Comparison of ENCODE assay signal across 1 cellular context in the genomic region with DNA sequence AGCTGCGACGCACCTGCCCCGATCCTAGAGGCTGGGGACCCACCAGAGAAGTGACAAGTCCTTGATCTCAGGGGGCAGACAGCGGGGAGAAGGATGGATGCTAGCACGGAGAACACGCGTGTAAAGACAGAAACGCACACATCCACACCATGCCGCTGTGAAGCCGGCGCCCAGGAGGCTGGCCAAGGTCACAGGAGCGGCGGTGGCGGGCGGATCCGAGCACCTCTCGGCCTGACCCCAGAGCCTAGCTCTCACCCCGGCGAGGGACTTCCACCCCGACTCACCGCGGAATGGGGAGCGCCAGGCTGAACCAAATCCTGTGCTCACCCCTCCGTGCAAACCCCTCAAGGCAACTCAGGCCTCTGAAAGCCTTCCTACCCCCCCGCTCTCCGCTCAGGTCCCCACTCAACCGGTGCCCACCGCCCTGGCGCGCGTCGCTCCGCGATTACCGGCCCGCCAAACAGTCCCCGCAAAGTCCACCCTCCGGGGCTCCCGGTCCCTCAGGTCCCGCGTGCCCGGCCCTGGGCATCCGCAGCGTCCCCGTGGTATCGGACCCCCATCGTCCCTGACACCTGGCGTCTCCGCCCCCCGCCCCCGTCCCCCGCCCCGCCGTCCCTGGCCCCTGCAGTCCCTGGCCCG.
TF ChIP-seq lines count a peak whose summit lies in the region.

No MANE protein-coding gene starts in this region.

TF ChIP-seq in HepG2, 621 proteins besides CTCF, POLR2A, EP300 and RAD21 (continued from another document):
- 0 out of 2 replicates have a peak, but pooled peaks have one; percentile 17 for TF ChIP-seq MTF2 (CRISPR knock-in tag; IDR thresholded peaks at IDR 0.05; ENCODE audit: borderline replicate concordance)
- TF ChIP-seq MEIS1 (CRISPR knock-in tag; IDR thresholded peaks at IDR 0.05; ENCODE audit: borderline replicate concordance), result 0 out of 2 replicates have a peak, but pooled peaks have one; percentile 28
- 0 out of 4 replicates have a peak, but pooled peaks of 1 of the 2 experiments have one; percentile 47 for TF ChIP-seq HMGXB4 (CRISPR knock-in tag; IDR thresholded peaks at IDR 0.05; ENCODE audit: borderline replicate concordance in 1 of 2, low read depth in 1 of 2)
- peak; percentile 43; the same call in 1 of the 2 replicates for TF ChIP-seq ZNF891 (CRISPR knock-in tag; IDR thresholded peaks at IDR 0.05)
- TF ChIP-seq MTA1 (CRISPR knock-in tag; IDR thresholded peaks at IDR 0.05; ENCODE audit: borderline replicate concordance), result peak; percentile 42; the same call in 1 of the 2 replicates
- TF ChIP-seq THAP8 (CRISPR knock-in tag; IDR thresholded peaks at IDR 0.05; ENCODE audit: borderline replicate concordance), result 0 out of 2 replicates have a peak, but pooled peaks have one; percentile 46
- TF ChIP-seq ATF7-NPFF (CRISPR knock-in tag; IDR thresholded peaks at IDR 0.05; ENCODE audit: low read depth), result no peak
- TF ChIP-seq ZNF883 (CRISPR knock-in tag; IDR thresholded peaks at IDR 0.05; ENCODE audit: not compliant biosample characterization), result no peak
- TF ChIP-seq, protein P1, sequence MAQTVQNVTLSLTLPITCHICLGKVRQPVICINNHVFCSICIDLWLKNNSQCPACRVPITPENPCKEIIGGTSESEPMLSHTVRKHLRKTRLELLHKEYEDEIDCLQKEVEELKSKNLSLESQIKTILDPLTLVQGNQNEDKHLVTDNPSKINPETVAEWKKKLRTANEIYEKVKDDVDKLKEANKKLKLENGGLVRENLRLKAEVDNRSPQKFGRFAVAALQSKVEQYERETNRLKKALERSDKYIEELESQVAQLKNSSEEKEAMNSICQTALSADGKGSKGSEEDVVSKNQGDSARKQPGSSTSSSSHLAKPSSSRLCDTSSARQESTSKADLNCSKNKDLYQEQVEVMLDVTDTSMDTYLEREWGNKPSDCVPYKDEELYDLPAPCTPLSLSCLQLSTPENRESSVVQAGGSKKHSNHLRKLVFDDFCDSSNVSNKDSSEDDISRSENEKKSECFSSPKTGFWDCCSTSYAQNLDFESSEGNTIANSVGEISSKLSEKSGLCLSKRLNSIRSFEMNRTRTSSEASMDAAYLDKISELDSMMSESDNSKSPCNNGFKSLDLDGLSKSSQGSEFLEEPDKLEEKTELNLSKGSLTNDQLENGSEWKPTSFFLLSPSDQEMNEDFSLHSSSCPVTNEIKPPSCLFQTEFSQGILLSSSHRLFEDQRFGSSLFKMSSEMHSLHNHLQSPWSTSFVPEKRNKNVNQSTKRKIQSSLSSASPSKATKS (CRISPR knock-in tag; IDR thresholded peaks at IDR 0.05), result no peak
- TF ChIP-seq ZNF644 (CRISPR knock-in tag; IDR thresholded peaks at IDR 0.05; ENCODE audit: low read depth), result no peak
- no peak for TF ChIP-seq NR2F6 (IDR thresholded peaks at IDR 0.05)
- peak; percentile 47; the same call in 1 of the 2 replicates for TF ChIP-seq NR2F6 (CRISPR knock-in tag; IDR thresholded peaks at IDR 0.05)
- TF ChIP-seq, protein P2, sequence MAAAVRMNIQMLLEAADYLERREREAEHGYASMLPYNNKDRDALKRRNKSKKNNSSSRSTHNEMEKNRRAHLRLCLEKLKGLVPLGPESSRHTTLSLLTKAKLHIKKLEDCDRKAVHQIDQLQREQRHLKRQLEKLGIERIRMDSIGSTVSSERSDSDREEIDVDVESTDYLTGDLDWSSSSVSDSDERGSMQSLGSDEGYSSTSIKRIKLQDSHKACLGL (CRISPR knock-in tag; IDR thresholded peaks at IDR 0.05), result peak; percentile 49; the same call in 1 of the 2 replicates
- peak; percentile 59; the same call in 1 of the 2 replicates for TF ChIP-seq EZH2 (conservative IDR thresholded peaks at IDR 0.05; ENCODE audit: low read depth, low read length)
- no peak for TF ChIP-seq KLF9 (CRISPR knock-in tag; IDR thresholded peaks at IDR 0.05; ENCODE audit: low read depth)
- no peak for TF ChIP-seq RARG (CRISPR knock-in tag; IDR thresholded peaks at IDR 0.05; ENCODE audit: low read depth)
- no peak for TF ChIP-seq KAT8 (CRISPR knock-in tag; IDR thresholded peaks at IDR 0.05)
- peak; percentile 81 for TF ChIP-seq EED (CRISPR knock-in tag; IDR thresholded peaks at IDR 0.05)
- 0 out of 2 replicates have a peak, but pooled peaks have one; percentile 17 for TF ChIP-seq ZNF572 (CRISPR knock-in tag; IDR thresholded peaks at IDR 0.05)
- 0 out of 2 replicates have a peak, but pooled peaks have one; percentile 32 for TF ChIP-seq ZNF747 (CRISPR knock-in tag; IDR thresholded peaks at IDR 0.05; ENCODE audit: borderline replicate concordance)
- no peak for TF ChIP-seq SMAD3 (CRISPR knock-in tag; IDR thresholded peaks at IDR 0.05)
- peak; percentile 47; the same call in 1 of the 2 replicates for TF ChIP-seq NR2F2 (IDR thresholded peaks at IDR 0.05; ENCODE audit: borderline replicate concordance, low read depth)
- no peak for TF ChIP-seq PITX1 (CRISPR knock-in tag; IDR thresholded peaks at IDR 0.05)
- TF ChIP-seq TBX2 (CRISPR knock-in tag; IDR thresholded peaks at IDR 0.05; ENCODE audit: borderline replicate concordance), result peak; percentile 53; the same call in 1 of the 2 replicates
- TF ChIP-seq MTERF4 (CRISPR knock-in tag; IDR thresholded peaks at IDR 0.05), result no peak
- TF ChIP-seq THAP7 (CRISPR knock-in tag; IDR thresholded peaks at IDR 0.05), result no peak
- peak; percentile 53; the same call in 1 of the 2 replicates for TF ChIP-seq NRL (CRISPR knock-in tag; IDR thresholded peaks at IDR 0.05; ENCODE audit: borderline replicate concordance)
- 0 out of 2 replicates have a peak, but pooled peaks have one; percentile 33 for TF ChIP-seq SPEN (CRISPR knock-in tag; IDR thresholded peaks at IDR 0.05; ENCODE audit: low read depth)
- TF ChIP-seq ZNF251 (CRISPR knock-in tag; IDR thresholded peaks at IDR 0.05), result no peak
- TF ChIP-seq KMT2A (CRISPR knock-in tag; IDR thresholded peaks at IDR 0.05), result peak; percentile 31; the same call in 1 of the 2 replicates
- peak; percentile 51; the same call in 1 of the 2 replicates for TF ChIP-seq ZNF768 (CRISPR knock-in tag; IDR thresholded peaks at IDR 0.05)
- no peak; the same call in 1 of the 2 replicates for TF ChIP-seq ZNF34 (CRISPR knock-in tag; IDR thresholded peaks at IDR 0.05; ENCODE audit: borderline replicate concordance)
- TF ChIP-seq RARA (CRISPR knock-in tag; IDR thresholded peaks at IDR 0.05), result peak; percentile 36; the same call in 1 of the 2 replicates
- TF ChIP-seq, protein P3, sequence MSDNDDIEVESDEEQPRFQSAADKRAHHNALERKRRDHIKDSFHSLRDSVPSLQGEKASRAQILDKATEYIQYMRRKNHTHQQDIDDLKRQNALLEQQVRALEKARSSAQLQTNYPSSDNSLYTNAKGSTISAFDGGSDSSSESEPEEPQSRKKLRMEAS (IDR thresholded peaks at IDR 0.05), result peak; percentile 43; the same call in 1 of the 2 replicates
- TF ChIP-seq IKZF5 (CRISPR knock-in tag; IDR thresholded peaks at IDR 0.05), result peak; percentile 44; the same call in 1 of the 2 replicates
- 0 out of 2 replicates have a peak, but pooled peaks have one; percentile 18 for TF ChIP-seq ZNF225 (CRISPR knock-in tag; IDR thresholded peaks at IDR 0.05)
- TF ChIP-seq, protein P4, sequence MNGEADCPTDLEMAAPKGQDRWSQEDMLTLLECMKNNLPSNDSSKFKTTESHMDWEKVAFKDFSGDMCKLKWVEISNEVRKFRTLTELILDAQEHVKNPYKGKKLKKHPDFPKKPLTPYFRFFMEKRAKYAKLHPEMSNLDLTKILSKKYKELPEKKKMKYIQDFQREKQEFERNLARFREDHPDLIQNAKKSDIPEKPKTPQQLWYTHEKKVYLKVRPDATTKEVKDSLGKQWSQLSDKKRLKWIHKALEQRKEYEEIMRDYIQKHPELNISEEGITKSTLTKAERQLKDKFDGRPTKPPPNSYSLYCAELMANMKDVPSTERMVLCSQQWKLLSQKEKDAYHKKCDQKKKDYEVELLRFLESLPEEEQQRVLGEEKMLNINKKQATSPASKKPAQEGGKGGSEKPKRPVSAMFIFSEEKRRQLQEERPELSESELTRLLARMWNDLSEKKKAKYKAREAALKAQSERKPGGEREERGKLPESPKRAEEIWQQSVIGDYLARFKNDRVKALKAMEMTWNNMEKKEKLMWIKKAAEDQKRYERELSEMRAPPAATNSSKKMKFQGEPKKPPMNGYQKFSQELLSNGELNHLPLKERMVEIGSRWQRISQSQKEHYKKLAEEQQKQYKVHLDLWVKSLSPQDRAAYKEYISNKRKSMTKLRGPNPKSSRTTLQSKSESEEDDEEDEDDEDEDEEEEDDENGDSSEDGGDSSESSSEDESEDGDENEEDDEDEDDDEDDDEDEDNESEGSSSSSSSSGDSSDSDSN (CRISPR knock-in tag; IDR thresholded peaks at IDR 0.05), result peak; percentile 63
- 0 out of 2 replicates have a peak, but pooled peaks have one; percentile 33 for TF ChIP-seq GTF3A (CRISPR knock-in tag; conservative IDR thresholded peaks at IDR 0.05)
- TF ChIP-seq NAIF1 (CRISPR knock-in tag; IDR thresholded peaks at IDR 0.05; ENCODE audit: borderline replicate concordance), result no peak
- peak; percentile 94 for TF ChIP-seq ZNF441 (CRISPR knock-in tag; IDR thresholded peaks at IDR 0.05; ENCODE audit: borderline replicate concordance)
- TF ChIP-seq GABPB1 (CRISPR knock-in tag; IDR thresholded peaks at IDR 0.05), result 0 out of 2 replicates have a peak, but pooled peaks have one; percentile 28
- TF ChIP-seq ZNF296 (CRISPR knock-in tag; conservative IDR thresholded peaks at IDR 0.05), result peak; percentile 58; the same call in 1 of the 2 replicates
- TF ChIP-seq THAP11 (CRISPR knock-in tag; IDR thresholded peaks at IDR 0.05), result no peak
